8 cellular contexts compared by ENCODE assay signal in genomic region chr5:43515678-43516048, GRCh38. TPM values are rescaled to one million over a fixed set of nuclear protein-coding genes. Genes with fewer than 3 reads are reported as not detected.
A peak's percentile ranks its signal among the peaks of the same experiment; 100 is the strongest.
DNase-seq lines count a peak whose midpoint lies in the region; ATAC-seq and TF ChIP-seq lines count a peak whose summit lies in the region.

No MANE protein-coding gene starts in this region.

- H3K9me2 ChIP-seq in hepatocyte (replicated peaks; ENCODE audit: insufficient read depth), result no peaks in the 10 kb centered on the region

- peak overlapping the region; percentile 93 for H3K27ac Mint-ChIP-seq in stimulated activated naive B cell treated with anti-CD40 and anti-IgM and Interleukin-4, amounts not matched to agents 10 μg/mL and 1 μg/mL and 100 μg/mL, for 72 hours

- H3K27ac ChIP-seq in WERI-Rb-1 (peak overlapping the region; percentile 89), hepatocyte (peak overlapping the region; percentile 95)

- H3K27me3 ChIP-seq in WERI-Rb-1 (ENCODE audit: insufficient read depth, low read depth, severe bottlenecking) (no peaks in the 10 kb centered on the region), hepatocyte (no peaks in the 10 kb centered on the region)

- H4K20me1 ChIP-seq in hepatocyte (ENCODE audit: insufficient read depth, poor library complexity, severe bottlenecking), result no peaks in the 10 kb centered on the region

- no peak for ATAC-seq in stimulated activated naive B cell treated with anti-CD40 and anti-IgM and Interleukin-4, amounts not matched to agents 10 μg/mL and 1 μg/mL and 100 μg/mL, for 72 hours (replicated peaks)
- no peak for ATAC-seq in HG03439 (IDR thresholded peaks at IDR 0.05; ENCODE audit: unreplicated experiment)

- DNase-seq in DMS79 treated with DMSO at 0.1 percent for 48 hours (lab: John Stamatoyannopoulos, UW) (peak; percentile 34), DMS79 (lab: John Stamatoyannopoulos, UW) (no peak), WERI-Rb-1 (no peak), hepatocyte (ENCODE audit: low spot score) (peak; percentile 14), EL (no peak)
- no peak for DNase-seq in stimulated activated naive B cell treated with anti-CD40 and anti-IgM and Interleukin-4, amounts not matched to agents 10 μg/mL and 1 μg/mL and 100 μg/mL, for 72 hours
- no peak for DNase-seq in effector CD8-positive, alpha-beta T cell (lab: John Stamatoyannopoulos, UW)

- peak overlapping the region; percentile 95 for H3K4me3 ChIP-seq in WERI-Rb-1 (ENCODE audit: low read depth, low read length)
- H3K4me3 ChIP-seq in hepatocyte, result peak overlapping the region; percentile 45

- no peaks in the 10 kb centered on the region for H3K9me3 ChIP-seq in WERI-Rb-1 (ENCODE audit: severe bottlenecking)
- H3K9me3 ChIP-seq in hepatocyte (ENCODE audit: low read depth), result no peaks in the 10 kb centered on the region

- peaks cover 16% of the 10 kb centered on the region for H3K79me2 ChIP-seq in hepatocyte

- peaks cover 0 to 1% of the 10 kb centered on the region in 2 donors for H3K9me3 Mint-ChIP-seq in stimulated activated naive B cell treated with anti-CD40 and anti-IgM and Interleukin-4, amounts not matched to agents 10 μg/mL and 1 μg/mL and 100 μg/mL, for 72 hours

- H3K4me3 Mint-ChIP-seq in stimulated activated naive B cell treated with anti-CD40 and anti-IgM and Interleukin-4, amounts not matched to agents 10 μg/mL and 1 μg/mL and 100 μg/mL, for 72 hours, result peak overlapping the region; percentile 89 to 95

- H3K36me3 ChIP-seq in WERI-Rb-1 (no peaks in the 10 kb centered on the region; the same call in 1 of the 2 replicates), hepatocyte (replicated peaks; ENCODE audit: insufficient read depth, low read depth) (no peaks in the 10 kb centered on the region)

- peak overlapping the region; percentile 76 for H3K4me2 ChIP-seq in hepatocyte

- H2AFZ ChIP-seq in hepatocyte, result peak overlapping the region; percentile 82

- peaks cover 4% of the 10 kb centered on the region for H3K4me1 ChIP-seq in hepatocyte (ENCODE audit: insufficient read depth)

- H3K27me3 Mint-ChIP-seq in stimulated activated naive B cell treated with anti-CD40 and anti-IgM and Interleukin-4, amounts not matched to agents 10 μg/mL and 1 μg/mL and 100 μg/mL, for 72 hours, result no peaks in the 10 kb centered on the region

- H3K4me1 Mint-ChIP-seq in stimulated activated naive B cell treated with anti-CD40 and anti-IgM and Interleukin-4, amounts not matched to agents 10 μg/mL and 1 μg/mL and 100 μg/mL, for 72 hours, result peaks cover 16 to 31% of the 10 kb centered on the region in 2 donors

- no peak for TF ChIP-seq CTCF in WERI-Rb-1 (IDR thresholded peaks at IDR 0.05; ENCODE audit: low read depth, low read length)
- TF ChIP-seq CTCF in hepatocyte (IDR thresholded peaks at IDR 0.05; ENCODE audit: poor library complexity), result no peak

- 14% methylated on average over 1 of the region's 1 CpG for WGBS in hepatocyte (ENCODE audit: low lambda C conversion rate, missing lambda C conversion rate)

- H3K36me3 Mint-ChIP-seq in stimulated activated naive B cell treated with anti-CD40 and anti-IgM and Interleukin-4, amounts not matched to agents 10 μg/mL and 1 μg/mL and 100 μg/mL, for 72 hours, result peaks cover 5 to 13% of the 10 kb centered on the region in 2 donors

RNA-seq across cellular contexts. Expression of gene C5orf34, which starts 0.7 kb away (rescaled TPM):
- 2.1 and 4.5 TPM in 2 replicates for total RNA-seq in hepatocyte
- polyA plus RNA-seq in hepatocyte, result 1.9 and 3.3 TPM in 2 replicates

RNA-seq across cellular contexts. Expression of gene TMEM267, which starts 32.0 kb away (rescaled TPM):
- total RNA-seq in hepatocyte, result 17.4 and 19.4 TPM in 2 replicates
- 7.9 and 9.7 TPM in 2 replicates for polyA plus RNA-seq in hepatocyte

RNA-seq across cellular contexts. Expression of gene PAIP1, which starts 41.2 kb away (rescaled TPM):
- total RNA-seq in hepatocyte, result 131 and 140 TPM in 2 replicates
- polyA plus RNA-seq in hepatocyte, result 123 and 128 TPM in 2 replicates

Comparison
In these comparisons a context has a peak if more than half of its experiments do, and no peak if none do; other contexts are left out.
1. DNase-seq: peak in DMS79 treated with DMSO at 0.1 percent for 48 hours (single experiment) and hepatocyte (single experiment); none in DMS79 (single experiment), WERI-Rb-1 (single experiment), stimulated activated naive B cell treated with anti-CD40 and anti-IgM and Interleukin-4, amounts not matched to agents 10 μg/mL and 1 μg/mL and 100 μg/mL, for 72 hours (single experiment), EL (single experiment) and effector CD8-positive, alpha-beta T cell (single experiment).